In the genomic region with DNA sequence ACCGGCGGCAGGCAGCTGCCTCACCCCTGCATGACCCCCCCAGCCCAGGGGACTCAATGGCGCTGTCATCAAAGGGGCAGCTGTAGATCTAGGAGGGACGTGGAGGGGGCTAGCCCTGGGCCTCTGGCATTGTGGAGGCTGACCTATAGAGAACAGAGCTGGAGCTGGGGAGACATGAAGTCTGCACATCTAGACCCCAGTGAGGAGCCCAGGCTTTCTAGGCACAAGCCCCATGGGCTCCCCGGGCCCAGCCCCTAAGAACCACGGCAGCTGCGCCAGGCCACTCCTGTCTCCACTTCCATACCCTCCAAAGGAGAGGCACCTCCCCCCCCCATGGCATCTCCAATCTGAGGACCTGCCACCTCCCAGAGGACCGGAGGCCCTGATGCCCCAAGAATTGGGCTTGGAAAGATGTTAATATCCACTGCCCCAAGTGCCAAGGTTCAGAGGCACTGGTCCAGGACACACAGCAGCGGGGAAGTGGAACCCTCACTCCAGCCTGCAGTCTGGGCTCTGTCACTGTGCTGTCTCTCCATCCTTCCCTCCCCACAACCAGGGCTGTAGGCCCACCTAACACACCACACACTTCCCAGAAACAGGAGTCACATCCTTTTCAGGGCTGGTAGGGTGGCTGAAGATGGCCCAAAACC, we compare ENCODE assay signal across 16 cellular contexts. TPM values are rescaled to one million over a fixed set of nuclear protein-coding genes. Genes with fewer than 3 reads are reported as not detected.
DNase-seq lines count a peak whose midpoint lies in the region; ATAC-seq and TF ChIP-seq lines count a peak whose summit lies in the region.
"Had no signal": no experiment of that assay in that cellular context is flagged by ENCODE, and none has a peak within 500 bp of the region (broad histone marks: within the 10 kb centered on the region; RNA-seq: fewer than 3 reads in every experiment).

No MANE protein-coding gene starts in this region.

- H3K36me3 ChIP-seq in left ventricle myocardium inferior (peaks cover 22% of the 10 kb centered on the region), endodermal cell (ENCODE audit: control insufficient read depth, insufficient read depth, low read length) (peaks cover 5% of the 10 kb centered on the region), psoas muscle (ENCODE audit: insufficient read depth in 1 of 2, low read depth in 1 of 2) (peaks cover 0 to 25% of the 10 kb centered on the region in 2 donors), upper lobe of left lung (peaks cover 0 to 17% (median 6%) of the 10 kb centered on the region in 4 donors), prostate gland (no peaks in the 10 kb centered on the region)

- H3K27ac ChIP-seq in left ventricle myocardium inferior (replicated peaks) (peak overlapping the region; percentile 94), endodermal cell (ENCODE audit: low read depth, low read length) (peak overlapping the region; percentile 3), psoas muscle (peak overlapping the region; percentile 90), upper lobe of left lung (no peak overlapping the region), prostate gland (no peak overlapping the region)

- ATAC-seq in Right ventricle myocardium inferior: no peak
- ATAC-seq in psoas muscle: no peak
- ATAC-seq in upper lobe of left lung (ENCODE audit: low FRiP score in 2 of 2): no peak
- ATAC-seq in WTC11: no peak

- intact Hi-C loops in left ventricle myocardium inferior (cut with micrococcal nuclease): no loop called here
- intact Hi-C loops in Right ventricle myocardium inferior (cut with DNase I): loop anchor here (5.0 kb wide), 1 partner anchor 188 kb away; the partner anchor contains the start of gene ZNF839
- intact Hi-C loops in psoas muscle (cut with DNase I): no loop called here
- intact Hi-C loops in prostate gland (cut with DNase I): loop anchor here (5.0 kb wide), 1 partner anchor 143 kb away; the partner anchor contains the start of genes CINP and TECPR2

- H3K27me3 Mint-ChIP-seq in endodermal cell (ENCODE audit: insufficient read depth) (no peaks in the 10 kb centered on the region), WTC11 (ENCODE audit: low read depth) (no peaks in the 10 kb centered on the region)

- H3K9me3 ChIP-seq in left ventricle myocardium inferior (replicated peaks) (no peaks in the 10 kb centered on the region), endodermal cell (ENCODE audit: control insufficient read depth, low read length) (no peaks in the 10 kb centered on the region), psoas muscle (no peaks in the 10 kb centered on the region), upper lobe of left lung (no peaks in the 10 kb centered on the region), prostate gland (no peaks in the 10 kb centered on the region)

- H3K4me1 ChIP-seq in left ventricle myocardium inferior (peaks cover 83% of the 10 kb centered on the region), endodermal cell (ENCODE audit: control insufficient read depth, insufficient read depth, low read length) (peaks cover 3% of the 10 kb centered on the region), psoas muscle (peaks cover 43% of the 10 kb centered on the region), upper lobe of left lung (peaks cover 11 to 20% (median 13%) of the 10 kb centered on the region in 4 donors), prostate gland (replicated peaks) (no peaks in the 10 kb centered on the region)

- H3K4me1 Mint-ChIP-seq in endodermal cell: peaks cover 9% of the 10 kb centered on the region
- peaks cover 10% of the 10 kb centered on the region for H3K4me1 Mint-ChIP-seq in WTC11

- H3K4me3 Mint-ChIP-seq in endodermal cell: no peak overlapping the region
- no peak overlapping the region for H3K4me3 Mint-ChIP-seq in WTC11
- H3K4me3 Mint-ChIP-seq: CD14-positive monocyte, H9 had no signal

- H3K27me3 ChIP-seq in left ventricle myocardium inferior (ENCODE audit: low read depth): no peaks in the 10 kb centered on the region
- H3K27me3 ChIP-seq in endodermal cell (ENCODE audit: control insufficient read depth, insufficient read depth, low read length, poor library complexity, severe bottlenecking): no peaks in the 10 kb centered on the region
- H3K27me3 ChIP-seq in psoas muscle (ENCODE audit: insufficient read depth in 3 of 3, low read length in 2 of 3): no peaks in the 10 kb centered on the region
- H3K27me3 ChIP-seq in upper lobe of left lung: no peaks in the 10 kb centered on the region
- H3K27me3 ChIP-seq in prostate gland (replicated peaks; ENCODE audit: insufficient read depth): no peaks in the 10 kb centered on the region

- no peak overlapping the region for H3K4me3 ChIP-seq in left ventricle myocardium inferior
- no peak overlapping the region for H3K4me3 ChIP-seq in endodermal cell (ENCODE audit: low read length)
- H3K4me3 ChIP-seq in psoas muscle: peak overlapping the region; percentile 36
- no peak overlapping the region for H3K4me3 ChIP-seq in upper lobe of left lung
- H3K4me3 ChIP-seq in prostate gland: no peak overlapping the region

- 89 to 96% methylated on average over 4 to 9 of the region's 9 CpGs for WGBS in endodermal cell (ENCODE audit: insufficient coverage in 1 of 2, insufficient read length in 1 of 2), 2 experiments
- WGBS in psoas muscle, 3 donors: 25 to 61% (median 40%) methylated on average over 8 to 9 of the region's 9 CpGs
- WGBS in upper lobe of left lung, 2 donors: 92 to 95% methylated on average over 6 to 8 of the region's 9 CpGs
- WGBS in prostate gland: 80% methylated on average over 9 of the region's 9 CpGs

- H3K9me3 Mint-ChIP-seq in endodermal cell (no peaks in the 10 kb centered on the region), WTC11 (no peaks in the 10 kb centered on the region)
- H3K9me3 Mint-ChIP-seq: H9 had no signal

- H3K9ac ChIP-seq in endodermal cell (ENCODE audit: extremely low read depth, low read length, poor library complexity, severe bottlenecking): no peak overlapping the region

- no peak for DNase-seq in left ventricle myocardium inferior
- no peak for DNase-seq in Right ventricle myocardium inferior (ENCODE audit: missing footprints)
- peak; percentile 40 for DNase-seq in endodermal cell
- no peak for DNase-seq in psoas muscle
- DNase-seq in SW 1271 (lab: John Stamatoyannopoulos, UW): no peak
- DNase-seq in upper lobe of left lung: no peak
- DNase-seq in WTC11 (ENCODE audit: low spot score): no peak
- DNase-seq in prostate gland (ENCODE audit: low spot score): no peak
- DNase-seq: DMS53, H9, Kasumi-1, NCI-H1105 treated with DMSO at 0.1 percent for 48 hours, NCI-H187 treated with DMSO at 0.1 percent for 48 hours, NCI-H2171 treated with DMSO at 0.1 percent for 48 hours, NCI-H510A had no signal

- TF ChIP-seq POLR2A in upper lobe of left lung (IDR thresholded peaks at IDR 0.05) (no peak), prostate gland (IDR thresholded peaks at IDR 0.05) (no peak)

- POLR2A ChIA-PET in WTC11 (lab: Charles Lee): no interaction called here

- H3K36me3 Mint-ChIP-seq in endodermal cell (ENCODE audit: low read depth) (peaks cover 19% of the 10 kb centered on the region), WTC11 (no peaks in the 10 kb centered on the region; the same call in 1 of the 2 replicates)

- H3K27ac Mint-ChIP-seq in endodermal cell (no peak overlapping the region), WTC11 (no peak overlapping the region)

- TF ChIP-seq EP300 in upper lobe of left lung (IDR thresholded peaks at IDR 0.05): no peak

- TF ChIP-seq CTCF in left ventricle myocardium inferior (IDR thresholded peaks at IDR 0.05; ENCODE audit: borderline replicate concordance) (no peak), endodermal cell (conservative IDR thresholded peaks at IDR 0.05) (no peak), psoas muscle (IDR thresholded peaks at IDR 0.05) (no peak), upper lobe of left lung (IDR thresholded peaks at IDR 0.05) (no peak), WTC11 (IDR thresholded peaks at IDR 0.05) (no peak), prostate gland (IDR thresholded peaks at IDR 0.05) (no peak)

- CTCF ChIA-PET in WTC11 (lab: Charles Lee): interaction anchor here (0.7 to 1.8 kb wide), 2 partner anchors 20 to 67 kb away, joined by 3 to 12 read pairs; no protein-coding TSS in a partner anchor

TF ChIP-seq in WTC11, 78 proteins besides CTCF, POLR2A, EP300 and RAD21 (continues in another document):
- TF ChIP-seq ATF3 (CRISPR knock-in tag; conservative IDR thresholded peaks at IDR 0.05): no peak
- TF ChIP-seq, protein P1, sequence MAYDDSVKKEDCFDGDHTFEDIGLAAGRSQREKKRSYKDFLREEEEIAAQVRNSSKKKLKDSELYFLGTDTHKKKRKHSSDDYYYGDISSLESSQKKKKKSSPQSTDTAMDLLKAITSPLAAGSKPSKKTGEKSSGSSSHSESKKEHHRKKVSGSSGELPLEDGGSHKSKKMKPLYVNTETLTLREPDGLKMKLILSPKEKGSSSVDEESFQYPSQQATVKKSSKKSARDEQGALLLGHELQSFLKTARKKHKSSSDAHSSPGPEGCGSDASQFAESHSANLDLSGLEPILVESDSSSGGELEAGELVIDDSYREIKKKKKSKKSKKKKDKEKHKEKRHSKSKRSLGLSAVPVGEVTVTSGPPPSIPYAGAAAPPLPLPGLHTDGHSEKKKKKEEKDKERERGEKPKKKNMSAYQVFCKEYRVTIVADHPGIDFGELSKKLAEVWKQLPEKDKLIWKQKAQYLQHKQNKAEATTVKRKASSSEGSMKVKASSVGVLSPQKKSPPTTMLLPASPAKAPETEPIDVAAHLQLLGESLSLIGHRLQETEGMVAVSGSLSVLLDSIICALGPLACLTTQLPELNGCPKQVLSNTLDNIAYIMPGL (CRISPR knock-in tag; IDR thresholded peaks at IDR 0.05): no peak

RNA-seq across cellular contexts. Expression of gene ANKRD9, which starts 4.5 kb away (rescaled TPM):
- 158 TPM for total RNA-seq in left ventricle myocardium inferior
- total RNA-seq in Right ventricle myocardium inferior: 148 TPM
- total RNA-seq in endodermal cell: 10 to 100 TPM; 32.7 to 38.9 TPM
- 28.5 TPM for polyA plus RNA-seq in endodermal cell (2013, experiment 1 of 2)
- 27.2 TPM for polyA plus RNA-seq in endodermal cell (2013, experiment 2 of 2)
- total RNA-seq in psoas muscle: 100 to 1,000 TPM in 2 of 4 donors, 10 to 100 TPM in 2; 48.1 to 126 (median 98.0) TPM
- polyA plus RNA-seq in psoas muscle: 10 to 100 TPM; 22.7 to 74.4 (median 36.6) TPM
- total RNA-seq in upper lobe of left lung: 10 to 100 TPM; 21.0 to 99.9 (median 47.6) TPM
- 55.6 to 63.8 TPM (median 56.6 TPM) in 3 replicates for total RNA-seq in WTC11 (2021)
- total RNA-seq in prostate gland: 10 to 100 TPM; 81.1 to 81.5 TPM

Comparison
In these comparisons a context has a peak if more than half of its experiments do, and no peak if none do; other contexts are left out.
1. intact Hi-C loops: an anchor here in Right ventricle myocardium inferior (5.0 kb wide) and prostate gland (5.0 kb wide); none called in left ventricle myocardium inferior and psoas muscle.
2. H3K27ac ChIP-seq: peak in left ventricle myocardium inferior (single experiment), endodermal cell (single experiment) and psoas muscle (single experiment); none in upper lobe of left lung (0 of 4) and prostate gland (0 of 2).